ENCODE assay signal across 10 cellular contexts in genomic region chr2:38634684-38635083, GRCh38. TPM values are rescaled to one million over a fixed set of nuclear protein-coding genes. Genes with fewer than 3 reads are reported as not detected.
A peak's percentile ranks its signal among the peaks of the same experiment; 100 is the strongest.
DNase-seq lines count a peak whose midpoint lies in the region; ATAC-seq and TF ChIP-seq lines count a peak whose summit lies in the region.
"Had no signal": no experiment of that assay in that cellular context is flagged by ENCODE, and none has a peak within 500 bp of the region (broad histone marks: within the 10 kb centered on the region; RNA-seq: fewer than 3 reads in every experiment).

No MANE protein-coding gene starts in this region.

- ATAC-seq in GM18868 (IDR thresholded peaks at IDR 0.05; ENCODE audit: unreplicated experiment) = peak; percentile 92
- peak; percentile 91 for ATAC-seq in HG02588 (IDR thresholded peaks at IDR 0.05; ENCODE audit: unreplicated experiment)
- no peak for ATAC-seq in right cardiac atrium

- TF ChIP-seq CTCF in KMS-11 (conservative IDR thresholded peaks at IDR 0.05; ENCODE audit: low read depth, low read length) = no peak

- intact Hi-C loops in right cardiac atrium (cut with DNase I) = no loop called here

- H3K27ac ChIP-seq in KMS-11 (peak overlapping the region; percentile 3; the same call in 1 of the 2 replicates), right cardiac atrium (ENCODE audit: low read length) (no peak overlapping the region)
- H3K27ac ChIP-seq: epithelial cell of prostate had no signal

- DNase-seq in foreskin melanocyte (peak; percentile 80), C1 segment of cervical spinal cord (lab: John Stamatoyannopoulos, UW) (no peak), right cardiac atrium (no peak), anterior cingulate cortex (lab: John Stamatoyannopoulos, UW) (no peak)
- no peak for DNase-seq in activated T-cell treated with anti-CD3 and anti-CD28 coated beads, Interleukin-2, amount 50 U/mL, for 1 hour
- DNase-seq: NCI-H510A had no signal

- no peak overlapping the region for H2AFZ ChIP-seq in KMS-11 (ENCODE audit: low read depth)

- H3K79me2 ChIP-seq in KMS-11 (ENCODE audit: insufficient read depth, low read depth) = no peaks in the 10 kb centered on the region

- H3K4me1 ChIP-seq in KMS-11 (ENCODE audit: low read depth, poor library complexity, severe bottlenecking) (peaks cover 36% of the 10 kb centered on the region), right cardiac atrium (ENCODE audit: control insufficient read depth, insufficient read depth, low read length) (no peaks in the 10 kb centered on the region)

- H3K4me3 ChIP-seq in KMS-11 (IDR thresholded peaks at IDR 0.05; ENCODE audit: insufficient read depth, low read depth, low read length) (no peak overlapping the region), right cardiac atrium (ENCODE audit: low read length) (no peak overlapping the region)

- WGBS in right cardiac atrium = 38% methylated on average over 3 of the region's 3 CpGs

- H3K36me3 ChIP-seq in KMS-11 (ENCODE audit: insufficient read depth) = no peaks in the 10 kb centered on the region

- H4K20me1 ChIP-seq in KMS-11 (ENCODE audit: insufficient read depth) = no peaks in the 10 kb centered on the region

- H3K9ac ChIP-seq in KMS-11 = peak overlapping the region; percentile 2; the same call in 1 of the 2 replicates

- peak overlapping the region; percentile 64 for H3K4me2 ChIP-seq in KMS-11

- H3K9me3 ChIP-seq in right cardiac atrium (ENCODE audit: control insufficient read depth, low read length) = no peaks in the 10 kb centered on the region

- H3K27me3 ChIP-seq in KMS-11 (ENCODE audit: insufficient read depth, low read depth) (no peaks in the 10 kb centered on the region), right cardiac atrium (ENCODE audit: control insufficient read depth, insufficient read depth) (no peaks in the 10 kb centered on the region)

RNA-seq across cellular contexts. Expression of gene GALM, which starts 31.2 kb away (rescaled TPM):
- total RNA-seq in right cardiac atrium = 10 to 100 TPM; 11.4 to 23.0 (median 19.8) TPM
- 13.5 TPM for polyA plus RNA-seq in right cardiac atrium

RNA-seq across cellular contexts. Expression of gene HNRNPLL, which starts 32.0 kb away (rescaled TPM):
- 10 to 100 TPM; 33.3 to 38.7 (median 34.9) TPM for total RNA-seq in right cardiac atrium
- 11.3 TPM for polyA plus RNA-seq in right cardiac atrium

Comparison
In these comparisons a context has a peak if more than half of its experiments do, and no peak if none do; other contexts are left out.
1. ATAC-seq: peak in GM18868 (single experiment) and HG02588 (single experiment); none in right cardiac atrium (0 of 2).